In the genomic region with DNA sequence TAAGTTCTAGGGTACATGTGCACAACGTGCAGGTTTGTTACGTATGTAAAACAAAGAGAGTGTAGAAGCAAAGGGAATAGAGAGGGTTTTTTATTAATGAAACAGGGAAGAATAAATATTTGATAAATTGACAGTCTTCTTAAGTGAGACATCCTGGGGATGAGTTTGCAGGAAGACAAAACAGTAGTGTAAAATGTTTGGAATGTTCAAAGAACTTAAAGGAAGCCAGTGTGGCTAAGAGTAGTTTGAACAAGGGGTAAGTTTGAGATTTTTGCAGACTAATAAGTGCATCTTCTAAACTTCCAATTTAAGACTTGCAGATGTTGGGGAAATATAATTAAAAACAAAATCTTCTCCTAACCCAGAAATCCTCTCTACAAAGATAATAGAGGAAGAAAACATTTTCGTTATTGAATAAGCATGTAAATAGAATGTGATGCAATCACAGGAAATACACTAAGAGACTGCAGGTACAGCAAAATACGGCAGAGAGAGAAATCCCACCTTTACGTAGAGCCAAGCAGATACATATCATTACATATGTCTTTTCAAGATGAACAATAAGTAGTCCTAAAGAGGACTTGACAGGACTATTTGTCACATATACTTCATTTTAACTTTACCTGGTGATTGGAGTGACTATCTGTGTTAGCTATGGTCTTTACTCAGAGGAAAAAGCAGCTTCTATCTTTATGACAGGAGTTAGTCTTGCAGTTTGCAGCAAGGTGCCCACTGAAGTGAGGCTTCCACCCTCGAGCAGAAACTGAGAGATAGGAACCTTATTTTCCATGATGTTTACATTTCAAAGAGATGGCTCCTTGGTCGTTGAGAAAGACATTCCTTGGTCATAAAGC, we compare ENCODE assay signal across 1 cellular context.
TF ChIP-seq lines count a peak whose summit lies in the region.

No MANE protein-coding gene starts in this region.

TF ChIP-seq in WTC11, 78 proteins besides CTCF, POLR2A, EP300 and RAD21 (continued from another document):
- TF ChIP-seq, protein P1, sequence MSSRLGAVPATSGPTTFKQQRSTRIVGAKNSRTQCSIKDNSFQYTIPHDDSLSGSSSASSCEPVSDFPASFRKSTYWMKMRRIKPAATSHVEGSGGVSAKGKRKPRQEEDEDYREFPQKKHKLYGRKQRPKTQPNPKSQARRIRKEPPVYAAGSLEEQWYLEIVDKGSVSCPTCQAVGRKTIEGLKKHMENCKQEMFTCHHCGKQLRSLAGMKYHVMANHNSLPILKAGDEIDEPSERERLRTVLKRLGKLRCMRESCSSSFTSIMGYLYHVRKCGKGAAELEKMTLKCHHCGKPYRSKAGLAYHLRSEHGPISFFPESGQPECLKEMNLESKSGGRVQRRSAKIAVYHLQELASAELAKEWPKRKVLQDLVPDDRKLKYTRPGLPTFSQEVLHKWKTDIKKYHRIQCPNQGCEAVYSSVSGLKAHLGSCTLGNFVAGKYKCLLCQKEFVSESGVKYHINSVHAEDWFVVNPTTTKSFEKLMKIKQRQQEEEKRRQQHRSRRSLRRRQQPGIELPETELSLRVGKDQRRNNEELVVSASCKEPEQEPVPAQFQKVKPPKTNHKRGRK (CRISPR knock-in tag; IDR thresholded peaks at IDR 0.05; ENCODE audit: borderline replicate concordance): no peak
- TF ChIP-seq, protein P2, sequence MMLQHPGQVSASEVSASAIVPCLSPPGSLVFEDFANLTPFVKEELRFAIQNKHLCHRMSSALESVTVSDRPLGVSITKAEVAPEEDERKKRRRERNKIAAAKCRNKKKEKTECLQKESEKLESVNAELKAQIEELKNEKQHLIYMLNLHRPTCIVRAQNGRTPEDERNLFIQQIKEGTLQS (CRISPR knock-in tag; conservative IDR thresholded peaks at IDR 0.05): no peak
- TF ChIP-seq, protein P3, sequence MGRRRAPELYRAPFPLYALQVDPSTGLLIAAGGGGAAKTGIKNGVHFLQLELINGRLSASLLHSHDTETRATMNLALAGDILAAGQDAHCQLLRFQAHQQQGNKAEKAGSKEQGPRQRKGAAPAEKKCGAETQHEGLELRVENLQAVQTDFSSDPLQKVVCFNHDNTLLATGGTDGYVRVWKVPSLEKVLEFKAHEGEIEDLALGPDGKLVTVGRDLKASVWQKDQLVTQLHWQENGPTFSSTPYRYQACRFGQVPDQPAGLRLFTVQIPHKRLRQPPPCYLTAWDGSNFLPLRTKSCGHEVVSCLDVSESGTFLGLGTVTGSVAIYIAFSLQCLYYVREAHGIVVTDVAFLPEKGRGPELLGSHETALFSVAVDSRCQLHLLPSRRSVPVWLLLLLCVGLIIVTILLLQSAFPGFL (CRISPR knock-in tag; IDR thresholded peaks at IDR 0.05; ENCODE audit: borderline replicate concordance): no peak
- TF ChIP-seq JUN (CRISPR knock-in tag; IDR thresholded peaks at IDR 0.05): no peak
